Comparison of ENCODE assay signal across 9 cellular contexts in the genomic region with DNA sequence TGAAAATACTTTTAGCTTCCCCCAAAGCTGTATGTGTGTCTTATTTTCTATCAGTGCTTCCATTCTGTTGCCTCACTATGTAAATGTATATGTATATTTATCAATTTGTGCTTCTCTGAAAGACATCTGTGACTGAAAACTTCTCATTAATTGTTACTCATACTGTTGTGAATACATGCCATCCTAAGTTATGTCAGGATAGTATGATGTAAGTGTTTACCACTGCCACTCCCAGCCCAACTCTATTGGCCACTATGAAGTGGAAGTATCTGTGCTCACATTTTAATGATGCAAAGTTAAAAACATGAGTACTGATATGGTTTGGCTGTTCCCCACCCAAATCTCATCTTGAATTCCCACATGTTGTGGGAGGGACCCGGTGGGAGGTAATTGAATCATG.
"Had no signal": no experiment of that assay in that cellular context is flagged by ENCODE, and none has a peak within 500 bp of the region (broad histone marks: within the 10 kb centered on the region; RNA-seq: fewer than 3 reads in every experiment).

No MANE protein-coding gene starts in this region.

- DNase-seq: GM23248, GOT3, H7, HFFc6, KBM-7 had no signal

- H3K27ac ChIP-seq: GM23248, HL-60 had no signal

- H3K27me3 Mint-ChIP-seq: IgD-negative memory B cell had no signal

- H3K4me3 Mint-ChIP-seq: HFFc6, IgD-negative memory B cell had no signal

- H3K27ac Mint-ChIP-seq: HFFc6, IgD-negative memory B cell had no signal

- ATAC-seq: HCT116, HepG2 had no signal
